ENCODE assay signal across 1 cellular context in genomic region chr7:116543664-116544063, GRCh38.
A peak's percentile ranks its signal among the peaks of the same experiment; 100 is the strongest.
TF ChIP-seq lines count a peak whose summit lies in the region.

No MANE protein-coding gene starts in this region.

TF ChIP-seq in GM12878, 131 proteins besides CTCF, POLR2A, EP300 and RAD21 (continued from another document):
- TF ChIP-seq, protein P1, sequence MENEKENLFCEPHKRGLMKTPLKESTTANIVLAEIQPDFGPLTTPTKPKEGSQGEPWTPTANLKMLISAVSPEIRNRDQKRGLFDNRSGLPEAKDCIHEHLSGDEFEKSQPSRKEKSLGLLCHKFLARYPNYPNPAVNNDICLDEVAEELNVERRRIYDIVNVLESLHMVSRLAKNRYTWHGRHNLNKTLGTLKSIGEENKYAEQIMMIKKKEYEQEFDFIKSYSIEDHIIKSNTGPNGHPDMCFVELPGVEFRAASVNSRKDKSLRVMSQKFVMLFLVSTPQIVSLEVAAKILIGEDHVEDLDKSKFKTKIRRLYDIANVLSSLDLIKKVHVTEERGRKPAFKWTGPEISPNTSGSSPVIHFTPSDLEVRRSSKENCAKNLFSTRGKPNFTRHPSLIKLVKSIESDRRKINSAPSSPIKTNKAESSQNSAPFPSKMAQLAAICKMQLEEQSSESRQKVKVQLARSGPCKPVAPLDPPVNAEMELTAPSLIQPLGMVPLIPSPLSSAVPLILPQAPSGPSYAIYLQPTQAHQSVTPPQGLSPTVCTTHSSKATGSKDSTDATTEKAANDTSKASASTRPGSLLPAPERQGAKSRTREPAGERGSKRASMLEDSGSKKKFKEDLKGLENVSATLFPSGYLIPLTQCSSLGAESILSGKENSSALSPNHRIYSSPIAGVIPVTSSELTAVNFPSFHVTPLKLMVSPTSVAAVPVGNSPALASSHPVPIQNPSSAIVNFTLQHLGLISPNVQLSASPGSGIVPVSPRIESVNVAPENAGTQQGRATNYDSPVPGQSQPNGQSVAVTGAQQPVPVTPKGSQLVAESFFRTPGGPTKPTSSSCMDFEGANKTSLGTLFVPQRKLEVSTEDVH (IDR thresholded peaks at IDR 0.05; ENCODE audit: low read depth, partially characterized antibody) = no peak
- TF ChIP-seq, protein P2, sequence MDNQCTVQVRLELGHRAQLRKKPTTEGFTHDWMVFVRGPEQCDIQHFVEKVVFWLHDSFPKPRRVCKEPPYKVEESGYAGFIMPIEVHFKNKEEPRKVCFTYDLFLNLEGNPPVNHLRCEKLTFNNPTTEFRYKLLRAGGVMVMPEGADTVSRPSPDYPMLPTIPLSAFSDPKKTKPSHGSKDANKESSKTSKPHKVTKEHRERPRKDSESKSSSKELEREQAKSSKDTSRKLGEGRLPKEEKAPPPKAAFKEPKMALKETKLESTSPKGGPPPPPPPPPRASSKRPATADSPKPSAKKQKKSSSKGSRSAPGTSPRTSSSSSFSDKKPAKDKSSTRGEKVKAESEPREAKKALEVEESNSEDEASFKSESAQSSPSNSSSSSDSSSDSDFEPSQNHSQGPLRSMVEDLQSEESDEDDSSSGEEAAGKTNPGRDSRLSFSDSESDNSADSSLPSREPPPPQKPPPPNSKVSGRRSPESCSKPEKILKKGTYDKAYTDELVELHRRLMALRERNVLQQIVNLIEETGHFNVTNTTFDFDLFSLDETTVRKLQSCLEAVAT (IDR thresholded peaks at IDR 0.05) = no peak
- peak; percentile 39; the same call in 1 of the 2 replicates for TF ChIP-seq ATF7 (IDR thresholded peaks at IDR 0.05; ENCODE audit: low read depth)
